Comparison of ENCODE assay signal across 10 cellular contexts in the genomic region with DNA sequence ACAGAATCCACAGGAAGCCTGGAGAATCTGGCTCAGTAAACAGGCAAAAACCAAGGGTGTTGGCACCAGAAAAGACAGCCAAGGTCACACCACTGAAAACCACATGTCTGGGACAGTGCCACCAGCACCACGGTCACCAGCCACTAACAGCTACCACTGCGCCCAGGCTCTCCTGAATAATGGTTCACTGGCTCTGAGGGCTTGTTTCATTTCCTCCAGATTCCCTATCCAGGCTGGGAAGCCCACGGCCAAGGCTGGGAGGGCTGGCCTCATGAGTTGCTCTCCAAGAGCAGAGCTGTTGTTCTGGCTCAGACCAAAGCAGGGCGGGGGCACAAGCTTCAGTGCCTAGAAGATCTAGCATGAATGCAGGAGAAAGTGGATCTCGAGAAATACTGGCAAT. TPM values are rescaled to one million over a fixed set of nuclear protein-coding genes. Genes with fewer than 3 reads are reported as not detected.
A peak's percentile ranks its signal among the peaks of the same experiment; 100 is the strongest.
DNase-seq lines count a peak whose midpoint lies in the region; ATAC-seq and TF ChIP-seq lines count a peak whose summit lies in the region.
"Had no signal": no experiment of that assay in that cellular context is flagged by ENCODE, and none has a peak within 500 bp of the region (broad histone marks: within the 10 kb centered on the region; RNA-seq: fewer than 3 reads in every experiment).

No MANE protein-coding gene starts in this region.

- no peaks in the 10 kb centered on the region for H3K27me3 Mint-ChIP-seq in endodermal cell (ENCODE audit: insufficient read depth)
- H3K27me3 Mint-ChIP-seq in activated T-cell treated with anti-CD3 and anti-CD28 coated beads, Interleukin-2, amount 50 U/mL, for 24 hours: no peaks in the 10 kb centered on the region
- H3K27me3 Mint-ChIP-seq: activated naive CD8-positive, alpha-beta T cell had no signal

- no peaks in the 10 kb centered on the region for H3K9me3 ChIP-seq in endodermal cell (ENCODE audit: control insufficient read depth, low read length)
- H3K9me3 ChIP-seq in osteoblast (ENCODE audit: low read depth, low read length): no peaks in the 10 kb centered on the region

- no peaks in the 10 kb centered on the region for H3K36me3 ChIP-seq in endodermal cell (ENCODE audit: control insufficient read depth, insufficient read depth, low read length)
- H3K36me3 ChIP-seq in osteoblast (ENCODE audit: insufficient read depth, low read length): no peaks in the 10 kb centered on the region

- H3K4me1 ChIP-seq in endodermal cell (ENCODE audit: control insufficient read depth, insufficient read depth, low read length) (peaks cover 15% of the 10 kb centered on the region), osteoblast (ENCODE audit: insufficient read depth, low read length) (peaks cover 28% of the 10 kb centered on the region)

- peak; percentile 16 for DNase-seq in DMS153 (lab: John Stamatoyannopoulos, UW)
- peak; percentile 90 to 94 for DNase-seq in NCI-H446 (lab: John Stamatoyannopoulos, UW)
- DNase-seq in endodermal cell: peak; percentile 77
- DNase-seq in osteoblast (ENCODE audit: insufficient read length, low spot score, missing footprints): peak; percentile 92
- no peak for DNase-seq in T1000 (lab: John Stamatoyannopoulos, UW)
- DNase-seq in activated CD8-positive, alpha-beta memory T cell treated with anti-CD3 and anti-CD28 coated beads, Interleukin-2, amount 50 U/mL, for 4 hours: no peak
- no peak for DNase-seq in activated T-cell treated with anti-CD3 and anti-CD28 coated beads, Interleukin-2, amount 50 U/mL, for 24 hours
- DNase-seq: immature natural killer cell had no signal

- H3K4me3 Mint-ChIP-seq in endodermal cell: no peak overlapping the region
- H3K4me3 Mint-ChIP-seq in activated T-cell treated with anti-CD3 and anti-CD28 coated beads, Interleukin-2, amount 50 U/mL, for 24 hours: no peak overlapping the region
- H3K4me3 Mint-ChIP-seq: activated naive CD8-positive, alpha-beta T cell had no signal

- WGBS in endodermal cell (ENCODE audit: insufficient coverage in 1 of 2, insufficient read length in 1 of 2), 2 experiments: 73 to 82% methylated on average over 2 to 5 of the region's 5 CpGs

- TF ChIP-seq CTCF in endodermal cell (conservative IDR thresholded peaks at IDR 0.05) (no peak), osteoblast (IDR thresholded peaks at IDR 0.05; ENCODE audit: extremely low read depth, low read depth, low read length) (no peak)

- no peak overlapping the region for H2AFZ ChIP-seq in osteoblast (ENCODE audit: low read length)

- H3K4me2 ChIP-seq in osteoblast (ENCODE audit: insufficient read depth, low read length): peak overlapping the region; percentile 5

- H4K20me1 ChIP-seq in osteoblast (ENCODE audit: insufficient read depth, low read length): no peaks in the 10 kb centered on the region

- peak overlapping the region; percentile 44 for H3K27ac ChIP-seq in endodermal cell (ENCODE audit: low read depth, low read length)
- H3K27ac ChIP-seq in osteoblast (ENCODE audit: low read depth, low read length): no peak overlapping the region

- H3K27ac Mint-ChIP-seq in endodermal cell: peak overlapping the region; percentile 94
- no peak overlapping the region for H3K27ac Mint-ChIP-seq in activated T-cell treated with anti-CD3 and anti-CD28 coated beads, Interleukin-2, amount 50 U/mL, for 24 hours
- H3K27ac Mint-ChIP-seq: immature natural killer cell had no signal

- H3K27me3 ChIP-seq in endodermal cell (ENCODE audit: control insufficient read depth, insufficient read depth, low read length, poor library complexity, severe bottlenecking): no peaks in the 10 kb centered on the region
- H3K27me3 ChIP-seq in osteoblast (ENCODE audit: insufficient read depth, low read length): no peaks in the 10 kb centered on the region

- no peak for ATAC-seq in GM19395 (IDR thresholded peaks at IDR 0.05; ENCODE audit: unreplicated experiment)

- H3K9me3 Mint-ChIP-seq in endodermal cell: no peaks in the 10 kb centered on the region
- H3K9me3 Mint-ChIP-seq in activated T-cell treated with anti-CD3 and anti-CD28 coated beads, Interleukin-2, amount 50 U/mL, for 24 hours: no peaks in the 10 kb centered on the region
- H3K9me3 Mint-ChIP-seq: immature natural killer cell had no signal

- H3K4me1 Mint-ChIP-seq in endodermal cell: peaks cover 48% of the 10 kb centered on the region
- peaks cover 31% of the 10 kb centered on the region for H3K4me1 Mint-ChIP-seq in activated T-cell treated with anti-CD3 and anti-CD28 coated beads, Interleukin-2, amount 50 U/mL, for 24 hours (ENCODE audit: low read depth)

- H3K4me3 ChIP-seq in endodermal cell (ENCODE audit: low read length) (no peak overlapping the region), osteoblast (ENCODE audit: insufficient read depth, low read length) (no peak overlapping the region)

- H3K9ac ChIP-seq in endodermal cell (ENCODE audit: extremely low read depth, low read length, poor library complexity, severe bottlenecking): no peak overlapping the region

- no peaks in the 10 kb centered on the region for H3K79me2 ChIP-seq in osteoblast (ENCODE audit: insufficient read depth, low read length)

- no peaks in the 10 kb centered on the region for H3K36me3 Mint-ChIP-seq in endodermal cell (ENCODE audit: low read depth)
- H3K36me3 Mint-ChIP-seq in activated T-cell treated with anti-CD3 and anti-CD28 coated beads, Interleukin-2, amount 50 U/mL, for 24 hours (ENCODE audit: low read depth): no peaks in the 10 kb centered on the region
- H3K36me3 Mint-ChIP-seq: activated naive CD8-positive, alpha-beta T cell; immature natural killer cell had no signal

RNA-seq across cellular contexts. Expression of a gene that starts 54.5 kb away (rescaled TPM):
- total RNA-seq in endodermal cell (10 to 100 TPM; 41.6 to 43.2 TPM), osteoblast (40.2 and 52.7 TPM in 2 replicates)
- polyA plus RNA-seq in endodermal cell (2013, experiment 1 of 2): 46.4 TPM
- 42.7 TPM for polyA plus RNA-seq in endodermal cell (2013, experiment 2 of 2)

Comparison
In these comparisons a context has a peak if more than half of its experiments do, and no peak if none do; other contexts are left out.
1. DNase-seq: peak in DMS153 (single experiment), NCI-H446 (2 of 2), endodermal cell (single experiment) and osteoblast (single experiment); none in T1000 (single experiment), activated CD8-positive, alpha-beta memory T cell treated with anti-CD3 and anti-CD28 coated beads, Interleukin-2, amount 50 U/mL, for 4 hours (single experiment) and activated T-cell treated with anti-CD3 and anti-CD28 coated beads, Interleukin-2, amount 50 U/mL, for 24 hours (single experiment).